29 cellular contexts compared by ENCODE assay signal in the genomic region with DNA sequence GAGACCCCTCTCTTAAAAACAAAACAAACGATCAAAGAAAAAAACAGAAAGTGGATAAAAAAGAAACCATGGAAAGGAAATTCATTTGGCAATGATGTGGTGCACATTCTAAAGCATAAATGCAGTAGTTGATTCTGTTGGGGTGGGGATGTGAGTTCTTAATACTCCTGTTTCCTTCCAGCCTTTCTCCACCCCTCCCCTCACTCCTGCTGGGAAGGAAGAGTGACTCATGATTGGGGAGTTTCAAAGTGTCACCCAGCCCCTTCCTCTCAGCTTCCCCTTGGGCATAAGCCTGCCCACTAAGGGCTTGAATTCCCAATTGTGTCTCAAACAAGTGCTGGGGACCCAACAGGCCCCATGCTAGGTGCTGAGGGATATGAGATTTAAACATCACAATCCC. TPM values are rescaled to one million over a fixed set of nuclear protein-coding genes. Genes with fewer than 3 reads are reported as not detected.
"Had no signal": no experiment of that assay in that cellular context is flagged by ENCODE, and none has a peak within 500 bp of the region (broad histone marks: within the 10 kb centered on the region; RNA-seq: fewer than 3 reads in every experiment).

No MANE protein-coding gene starts in this region.

- H3K9me3 ChIP-seq: breast epithelium, esophagus squamous epithelium, ovary, sigmoid colon, thoracic aorta, uterus had no signal

- H3K27me3 ChIP-seq: breast epithelium, ovary, uterus had no signal

- H3K4me3 ChIP-seq: breast epithelium, esophagus squamous epithelium, ovary, sigmoid colon, thoracic aorta, uterus had no signal

- H3K27ac ChIP-seq: breast epithelium, epithelial cell of prostate, esophagus squamous epithelium, ovary, sigmoid colon, thoracic aorta, uterus, WERI-Rb-1 had no signal

- H3K36me3 ChIP-seq: breast epithelium, esophagus squamous epithelium, ovary, sigmoid colon, thoracic aorta, uterus, WERI-Rb-1 had no signal

- DNase-seq: activated CD4-positive, alpha-beta memory T cell treated with anti-CD3 and anti-CD28 coated beads for 36 hours; activated CD4-positive, alpha-beta T cell treated with anti-CD3 and anti-CD28 coated beads, Interleukin-2, amount 10 ng/mL, durations not matched to agents 24 days and 14 days; activated CD4-positive, CD25-positive, alpha-beta regulatory T cell treated with anti-CD3 and anti-CD28 coated beads, Interleukin-2, amount 50 U/mL, for 72 hours; activated CD8-positive, alpha-beta memory T cell treated with anti-CD3 and anti-CD28 coated beads, Interleukin-2, amount 50 U/mL, for 48 hours; activated gamma-delta T cell treated with Interleukin-2 at 50 U/mL for 16 hours; activated naive CD4-positive, alpha-beta T cell treated with anti-CD3 and anti-CD28 coated beads, Interleukin-2, amount 50 U/mL, for 16 hours; activated naive CD8-positive, alpha-beta T cell treated with anti-CD3 and anti-CD28 coated beads, Interleukin-2, amount 50 U/mL, for 24 hours; activated T-cell treated with anti-CD3 and anti-CD28 coated beads, Interleukin-2, amount 50 U/mL, for 24 hours; central memory CD4-positive, alpha-beta T cell; effector CD4-positive, alpha-beta T cell; esophagus squamous epithelium; glutamatergic neuron; left cardiac atrium; left ventricle myocardium superior; ovary; sigmoid colon; small intestine; stimulated activated CD4-positive, alpha-beta T cell treated with anti-CD3 and anti-CD28 coated beads, Interleukin-4, amount 100 ng/mL, for 24 hours; T-helper 9 cell; trophoblast cell; uterus; WERI-Rb-1 had no signal

- FAIRE-seq: endometrium, frontal cortex, keratinocyte, small intestine had no signal

- H3K4me1 ChIP-seq: breast epithelium, esophagus squamous epithelium, sigmoid colon, uterus had no signal

RNA-seq across cellular contexts. Expression of a gene that starts 37.6 kb away (rescaled TPM):
- total RNA-seq: activated CD4-positive, alpha-beta memory T cell treated with anti-CD3 and anti-CD28 coated beads for 36 hours; activated CD4-positive, alpha-beta T cell treated with anti-CD3 and anti-CD28 coated beads, Interleukin-2, amount 10 ng/mL, durations not matched to agents 24 days and 14 days; frontal cortex; progenitor cell of endocrine pancreas had no signal
